In genomic region chr6:27176523-27177391, GRCh38 we compare ENCODE assay signal across 8 cellular contexts.
DNase-seq lines count a peak whose midpoint lies in the region; ATAC-seq and TF ChIP-seq lines count a peak whose summit lies in the region.
"Not testable (repeated sequence)": the region's sequence is repeated elsewhere in the genome, so short reads cannot be mapped to it uniquely, and the experiment has no call there.

No MANE protein-coding gene starts in this region.

- H3K27me3 ChIP-seq in HL-60 (ENCODE audit: insufficient read depth, poor library complexity, severe bottlenecking); iPS DF 6.9 (ENCODE audit: control insufficient read depth, insufficient read depth, low read length); tibial nerve: not testable (repeated sequence)

- peak; percentile 65 for DNase-seq in ELF-1 (ENCODE audit: low read depth, low spot score)
- DNase-seq in HL-60 (ENCODE audit: low read depth in 1 of 2, low spot score in 1 of 2): peak in 1 of 2 experiments; percentile 38
- DNase-seq in NCI-H82 (lab: John Stamatoyannopoulos, UW): peak; percentile 67
- DNase-seq in activated CD4-positive, alpha-beta T cell treated with anti-CD3 and anti-CD28 coated beads, Interleukin-2, amount 10 ng/mL, durations not matched to agents 24 days and 14 days: peak; percentile 90
- peak; percentile 65 to 71 for DNase-seq in central memory CD8-positive, alpha-beta T cell (ENCODE audit: low spot score in 2 of 2)
- DNase-seq in iPS DF 6.9 (ENCODE audit: low read depth, low spot score): not testable (repeated sequence)
- peak; percentile 86 for DNase-seq in posterior vena cava (ENCODE audit: low spot score)
- DNase-seq in tibial nerve (ENCODE audit: low spot score in 2 of 2): peak; percentile 28 to 54

- peaks cover 17% of the 10 kb centered on the region for H3K4me1 Mint-ChIP-seq in activated CD4-positive, alpha-beta T cell treated with anti-CD3 and anti-CD28 coated beads, Interleukin-2, amount 10 ng/mL, durations not matched to agents 24 days and 14 days
- H3K4me1 Mint-ChIP-seq in central memory CD8-positive, alpha-beta T cell: peaks cover 22% of the 10 kb centered on the region

- ATAC-seq in central memory CD8-positive, alpha-beta T cell (replicated peaks; ENCODE audit: extremely low read depth, poor library complexity, severe bottlenecking): peak; percentile 69

- H3K9me3 ChIP-seq in iPS DF 6.9 (ENCODE audit: control insufficient read depth, insufficient read depth, low read length); tibial nerve: not testable (repeated sequence)

- not testable (repeated sequence) for H3K9me3 Mint-ChIP-seq in activated CD4-positive, alpha-beta T cell treated with anti-CD3 and anti-CD28 coated beads, Interleukin-2, amount 10 ng/mL, durations not matched to agents 24 days and 14 days; central memory CD8-positive, alpha-beta T cell

- no CpG with 5 or more reads among the region's 38 CpGs for WGBS in iPS DF 6.9 (ENCODE audit: insufficient coverage, insufficient read length)
- WGBS in tibial nerve, 2 donors: 5 to 8% methylated on average over 38 of the region's 38 CpGs

- peaks cover 23% of the 10 kb centered on the region for H3K27me3 Mint-ChIP-seq in activated CD4-positive, alpha-beta T cell treated with anti-CD3 and anti-CD28 coated beads, Interleukin-2, amount 10 ng/mL, durations not matched to agents 24 days and 14 days
- H3K27me3 Mint-ChIP-seq in central memory CD8-positive, alpha-beta T cell: peaks cover 22% of the 10 kb centered on the region

- H3K27ac Mint-ChIP-seq in activated CD4-positive, alpha-beta T cell treated with anti-CD3 and anti-CD28 coated beads, Interleukin-2, amount 10 ng/mL, durations not matched to agents 24 days and 14 days: peak overlapping the region; percentile 93
- H3K27ac Mint-ChIP-seq in central memory CD8-positive, alpha-beta T cell (ENCODE audit: low read depth): peak overlapping the region; percentile 100

- TF ChIP-seq CTCF in HL-60 (IDR thresholded peaks at IDR 0.05; ENCODE audit: insufficient read depth, low read length); tibial nerve (IDR thresholded peaks at IDR 0.05): not testable (repeated sequence)

- H3K4me1 ChIP-seq in iPS DF 6.9 (ENCODE audit: control insufficient read depth, insufficient read depth, low read length): not testable (repeated sequence)
- peaks cover 0 to 12% (median 3%) of the 10 kb centered on the region in 4 donors for H3K4me1 ChIP-seq in tibial nerve

- H3K36me3 ChIP-seq in iPS DF 6.9 (ENCODE audit: control insufficient read depth, insufficient read depth, low read length); tibial nerve: not testable (repeated sequence)

- not testable (repeated sequence) for H3K36me3 Mint-ChIP-seq in activated CD4-positive, alpha-beta T cell treated with anti-CD3 and anti-CD28 coated beads, Interleukin-2, amount 10 ng/mL, durations not matched to agents 24 days and 14 days (ENCODE audit: low read depth)
- peaks cover 35% of the 10 kb centered on the region for H3K36me3 Mint-ChIP-seq in central memory CD8-positive, alpha-beta T cell (ENCODE audit: insufficient read depth)

- not testable (repeated sequence) for TF ChIP-seq POLR2A in tibial nerve (IDR thresholded peaks at IDR 0.05)

- peak in 1 of 2 donors; percentile 22 for TF ChIP-seq EP300 in tibial nerve (IDR thresholded peaks at IDR 0.05)

- peak overlapping the region; percentile 95 for H3K4me3 Mint-ChIP-seq in activated CD4-positive, alpha-beta T cell treated with anti-CD3 and anti-CD28 coated beads, Interleukin-2, amount 10 ng/mL, durations not matched to agents 24 days and 14 days
- peak overlapping the region; percentile 90 for H3K4me3 Mint-ChIP-seq in central memory CD8-positive, alpha-beta T cell

- intact Hi-C loops in activated CD4-positive, alpha-beta T cell treated with anti-CD3 and anti-CD28 coated beads, Interleukin-2, amount 10 ng/mL, durations not matched to agents 24 days and 14 days (cut with micrococcal nuclease): loop anchor here (1.0 to 5.0 kb wide), 7 partner anchors 18 to 1766 kb away; partner anchors contain the start of gene ZNF391
- intact Hi-C loops in posterior vena cava (cut with DNase I): loop anchor here in 1 of 2 donors (5.0 kb wide), 2 partner anchors 721 to 1476 kb away; no protein-coding TSS in a partner anchor

- H3K27ac ChIP-seq in HL-60 (replicated peaks) (peak overlapping the region; percentile 79), tibial nerve (peak overlapping the region; percentile 65 to 86 (median 80))
- not testable (repeated sequence) for H3K27ac ChIP-seq in iPS DF 6.9 (ENCODE audit: low read length)

- H3K4me3 ChIP-seq in HL-60 (replicated peaks; ENCODE audit: insufficient read depth, low read length) (peak overlapping the region; percentile 96), iPS DF 6.9 (ENCODE audit: low read length) (peak overlapping the region; percentile 79; the same call in 1 of the 2 replicates), tibial nerve (peak overlapping the region; percentile 67 to 92 (median 89))
